Comparison of ENCODE assay signal across 10 cellular contexts in the genomic region with DNA sequence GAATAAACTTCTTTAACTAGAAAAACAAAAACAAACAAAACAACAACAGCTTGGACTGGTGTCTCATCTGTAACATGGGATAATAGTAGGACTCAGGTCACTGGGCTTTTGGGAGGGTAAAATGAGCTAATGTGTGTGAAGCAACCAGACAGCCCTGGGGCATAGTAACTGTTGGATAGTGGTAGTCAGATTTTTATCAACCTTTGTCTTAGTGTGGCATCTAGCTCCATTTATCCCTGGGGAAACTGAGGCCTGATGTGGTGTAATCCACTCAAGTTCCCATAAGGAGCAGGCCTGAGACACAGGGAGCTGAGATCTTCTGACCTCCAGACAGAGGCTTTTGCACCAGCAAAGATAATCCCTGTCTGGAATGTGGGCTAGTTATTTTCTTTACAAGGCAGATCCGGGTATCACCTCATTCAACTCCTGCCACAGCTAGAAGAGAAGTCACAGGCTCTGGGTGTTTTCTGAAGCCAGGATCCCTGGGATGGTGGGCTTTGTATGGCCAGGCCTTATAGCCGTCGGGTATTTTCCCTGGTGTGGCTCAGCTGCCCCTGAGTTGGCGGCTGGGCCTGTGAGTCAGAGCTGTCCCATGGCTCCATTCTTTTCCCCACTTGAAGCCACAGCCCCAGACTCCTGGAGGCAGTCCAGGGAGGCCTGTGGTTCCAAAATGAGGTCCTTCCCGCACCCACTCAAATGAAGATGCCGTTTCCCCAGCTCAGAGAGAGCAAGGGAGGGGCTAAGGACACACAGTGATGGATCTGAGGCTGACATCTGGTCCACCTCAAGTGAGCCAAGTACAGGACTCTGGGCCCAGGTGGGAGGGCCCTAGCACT. TPM values are rescaled to one million over a fixed set of nuclear protein-coding genes. Genes with fewer than 3 reads are reported as not detected.
DNase-seq lines count a peak whose midpoint lies in the region; ATAC-seq and TF ChIP-seq lines count a peak whose summit lies in the region.
"Had no signal": no experiment of that assay in that cellular context is flagged by ENCODE, and none has a peak within 500 bp of the region (broad histone marks: within the 10 kb centered on the region; RNA-seq: fewer than 3 reads in every experiment).

No MANE protein-coding gene starts in this region.

- H3K4me3 ChIP-seq in Caco-2 (ENCODE audit: low read depth, low read length) (no peak overlapping the region), fibroblast of pulmonary artery (replicated peaks; ENCODE audit: low read depth, low read length) (no peak overlapping the region), trophoblast cell (ENCODE audit: low read depth, low read length) (no peak overlapping the region)

- H3K23ac ChIP-seq in trophoblast cell (ENCODE audit: low read length) = no peak overlapping the region

- H3K9me3 ChIP-seq in Caco-2 (no peaks in the 10 kb centered on the region), trophoblast cell (ENCODE audit: insufficient read depth, low read depth, low read length) (peaks cover 3% of the 10 kb centered on the region)

- no peaks in the 10 kb centered on the region for H3K27me3 ChIP-seq in Caco-2 (replicated peaks; ENCODE audit: control insufficient read depth, insufficient read depth, low read length)
- H3K27me3 ChIP-seq in trophoblast cell (ENCODE audit: insufficient read depth, low read length) = no peaks in the 10 kb centered on the region

- H3K4me2 ChIP-seq in trophoblast cell (ENCODE audit: low read length) = peak overlapping the region; percentile 11

- H3K9ac ChIP-seq in trophoblast cell (ENCODE audit: low read length) = peak overlapping the region; percentile 24

- H3K36me3 ChIP-seq in Caco-2 (ENCODE audit: control insufficient read depth, insufficient read depth, low read length) = no peaks in the 10 kb centered on the region
- H3K36me3 ChIP-seq in trophoblast cell (ENCODE audit: control insufficient read depth in 1 of 2, insufficient read depth in 2 of 2, low read length in 2 of 2) = peaks cover 21 to 25% of the 10 kb centered on the region in 2 experiments

- DNase-seq in Caco-2 (peak; percentile 31 to 49), RPMI7951 (ENCODE audit: low read depth) (peak; percentile 99), fibroblast of pulmonary artery (ENCODE audit: low read depth) (peak; percentile 76), trophoblast cell (peak; percentile 95 to 97), SKM-1 (lab: John Stamatoyannopoulos, UW; ENCODE audit: unreplicated experiment) (no peak), NCI-H1105 (lab: John Stamatoyannopoulos, UW) (no peak)
- DNase-seq: activated gamma-delta T cell treated with Interleukin-2 at 50 U/mL for 16 hours had no signal

- TF ChIP-seq CTCF in Caco-2 (IDR thresholded peaks at IDR 0.05; ENCODE audit: insufficient read depth in 1 of 2, low read depth in 1 of 2, low read length in 1 of 2, severe bottlenecking in 1 of 2, unreplicated experiment in 1 of 2) (no peak), fibroblast of pulmonary artery (IDR thresholded peaks at IDR 0.05; ENCODE audit: low read length, missing control alignments) (no peak)

- ATAC-seq in GM18517 (IDR thresholded peaks at IDR 0.05; ENCODE audit: unreplicated experiment) = no peak
- ATAC-seq in GM18907 (IDR thresholded peaks at IDR 0.05; ENCODE audit: unreplicated experiment) = no peak

- CTCF ChIA-PET in Caco-2 (lab: Charles Lee) = interaction anchor here (0.6 to 1.1 kb wide), 5 partner anchors 10 to 578 kb away, joined by 4 to 5 read pairs (median 4); no protein-coding TSS in a partner anchor

- H2BK5ac ChIP-seq in trophoblast cell (ENCODE audit: low read depth, low read length, poor library complexity) = peak overlapping the region; percentile 70

- H3K4me1 ChIP-seq in Caco-2 (peaks cover 56% of the 10 kb centered on the region), trophoblast cell (ENCODE audit: control insufficient read depth in 1 of 2, insufficient read depth in 2 of 2, low read length in 2 of 2) (peaks cover 61 to 62% of the 10 kb centered on the region in 2 experiments)

- intact Hi-C loops in Caco-2 (cut with micrococcal nuclease; ENCODE audit: unreplicated experiment) = loop anchor here (2.0 to 5.0 kb wide), 2 partner anchors 22 to 55 kb away; no protein-coding TSS in a partner anchor

- peak overlapping the region; percentile 92 for H3K27ac Mint-ChIP-seq in Caco-2 (ENCODE audit: unreplicated experiment)

- H2BK12ac ChIP-seq in trophoblast cell (ENCODE audit: low read length) = peak overlapping the region; percentile 48

- peak overlapping the region; percentile 44 for H2AK5ac ChIP-seq in trophoblast cell (ENCODE audit: low read length)

- peaks cover 51% of the 10 kb centered on the region for H3K4me1 Mint-ChIP-seq in Caco-2 (ENCODE audit: low read depth, unreplicated experiment)

- peak overlapping the region; percentile 88 for H3K18ac ChIP-seq in trophoblast cell (ENCODE audit: low read length)

- H4K8ac ChIP-seq in trophoblast cell (ENCODE audit: low read depth, low read length) = peak overlapping the region; percentile 83

- POLR2A ChIA-PET in Caco-2 (lab: Charles Lee) = no interaction called here

- H2BK120ac ChIP-seq in trophoblast cell (ENCODE audit: insufficient read depth, low read length, poor library complexity) = peak overlapping the region; percentile 88

- H4K91ac ChIP-seq in trophoblast cell (ENCODE audit: low read depth, low read length) = peak overlapping the region; percentile 97

- H3K14ac ChIP-seq in trophoblast cell (ENCODE audit: low read length) = peak overlapping the region; percentile 61

- peaks cover 15% of the 10 kb centered on the region for H3K79me2 ChIP-seq in trophoblast cell (ENCODE audit: control insufficient read depth, insufficient read depth, low read length, poor library complexity)

- H2AFZ ChIP-seq in trophoblast cell (ENCODE audit: insufficient read depth, low read length, poor library complexity) = no peak overlapping the region

- no CpG with 5 or more reads among the region's 6 CpGs for WGBS in trophoblast cell (ENCODE audit: extremely low coverage, insufficient coverage, insufficient read length)

- H3K4ac ChIP-seq in trophoblast cell (ENCODE audit: low read depth, low read length) = peak overlapping the region; percentile 32

- peaks cover 6% of the 10 kb centered on the region for H3K36me3 Mint-ChIP-seq in Caco-2 (ENCODE audit: insufficient read depth, unreplicated experiment)

- peak overlapping the region; percentile 7 for H3K4me3 Mint-ChIP-seq in Caco-2 (ENCODE audit: unreplicated experiment)

- H3K79me1 ChIP-seq in trophoblast cell (ENCODE audit: low read length) = peaks cover 59% of the 10 kb centered on the region

- no peaks in the 10 kb centered on the region for H3K27me3 Mint-ChIP-seq in Caco-2 (ENCODE audit: insufficient read depth, unreplicated experiment)

- peak overlapping the region; percentile 98 for H3K27ac ChIP-seq in trophoblast cell (ENCODE audit: low read depth, low read length)

- peak overlapping the region; percentile 43 for H4K12ac ChIP-seq in trophoblast cell (ENCODE audit: low read depth, low read length)

- BruUV-seq in Caco-2 (replicated peaks; lab: Mats Ljungman, UMichigan) = TSS peak; percentile 65

- H3K9me3 Mint-ChIP-seq in Caco-2 (ENCODE audit: unreplicated experiment) = no peaks in the 10 kb centered on the region

RNA-seq across cellular contexts. Expression of gene CSF1R, which starts 26.1 kb away (rescaled TPM):
- total RNA-seq in Caco-2 (2022) = 5.8 and 8.2 TPM in 2 replicates
- total RNA-seq in RPMI7951 (2014; rRNA removed; shearing (Covaris generic)) = 2.5 and 4.3 TPM in 2 replicates
- 42.3 and 43.7 TPM in 2 replicates for polyA plus RNA-seq in trophoblast cell (2013)

RNA-seq across cellular contexts. Expression of gene PDGFRB, which starts 43.2 kb away (rescaled TPM):
- 5.9 and 7.2 TPM in 2 replicates for total RNA-seq in Caco-2 (2022)
- total RNA-seq in RPMI7951 (2014; rRNA removed; shearing (Covaris generic)) = 58.6 and 67.6 TPM in 2 replicates
- polyA plus RNA-seq in trophoblast cell (2013) = 91.3 and 93.4 TPM in 2 replicates

RNA-seq across cellular contexts. Expression of gene CDX1, which starts 54.1 kb away (rescaled TPM):
- total RNA-seq in Caco-2 (2022) = 0.29 and 0.65 TPM in 2 replicates
- 0.24 and 0.98 TPM in 2 replicates for total RNA-seq in RPMI7951 (2014; rRNA removed; shearing (Covaris generic))
- polyA plus RNA-seq in trophoblast cell (2013) = 9.7 and 11.3 TPM in 2 replicates
- total RNA-seq: liver had no signal
- polyA plus RNA-seq: liver had no signal

Comparison
In these comparisons a context has a peak if more than half of its experiments do, and no peak if none do; other contexts are left out.
1. DNase-seq: peak in Caco-2 (2 of 2), RPMI7951 (single experiment), fibroblast of pulmonary artery (single experiment) and trophoblast cell (2 of 2); none in SKM-1 (single experiment) and NCI-H1105 (single experiment).